ENCODE assay signal across 7 cellular contexts in genomic region chr20:30899370-30900079, GRCh38.
DNase-seq lines count a peak whose midpoint lies in the region; ATAC-seq, FAIRE-seq and TF ChIP-seq lines count a peak whose summit lies in the region.
"Not testable (repeated sequence)": the region's sequence is repeated elsewhere in the genome, so short reads cannot be mapped to it uniquely, and the experiment has no call there.

No MANE protein-coding gene starts in this region.

- peak; percentile 8 for DNase-seq in ACHN
- DNase-seq in GM12865 (ENCODE audit: low read depth): peak; percentile 54
- peak; percentile 10 for DNase-seq in NCI-H146 (lab: John Stamatoyannopoulos, UW)
- DNase-seq in T-helper 17 cell; iPS DF 6.9 (ENCODE audit: low read depth, low spot score); neuronal stem cell (ENCODE audit: low spot score): not testable (repeated sequence)
- peak; percentile 29 for DNase-seq in bronchial epithelial cell (ENCODE audit: low read depth)

- H3K4me3 ChIP-seq in GM12865 (ENCODE audit: low read depth, low read length): peak overlapping the region; percentile 31; the same call in 1 of the 2 replicates
- not testable (repeated sequence) for H3K4me3 ChIP-seq in bronchial epithelial cell (ENCODE audit: low read depth, low read length)
- H3K4me3 ChIP-seq in iPS DF 6.9 (ENCODE audit: low read length): peak overlapping the region; percentile 30; the same call in 1 of the 2 replicates
- peak overlapping the region in 1 of 2 donors; percentile 61 for H3K4me3 ChIP-seq in neuronal stem cell (ENCODE audit: low read length in 2 of 2)

- not testable (repeated sequence) for H2BK12ac ChIP-seq in neuronal stem cell (ENCODE audit: low read length)

- WGBS in iPS DF 6.9 (ENCODE audit: insufficient coverage, insufficient read length): no CpG with 5 or more reads among the region's 41 CpGs
- WGBS in neuronal stem cell (ENCODE audit: extremely low coverage in 2 of 2, insufficient read length in 2 of 2, insufficient replicate concordance in 1 of 2), 2 donors: no CpG with 5 or more reads among the region's 41 CpGs

- H3K4ac ChIP-seq in neuronal stem cell (ENCODE audit: low read length): not testable (repeated sequence)

- not testable (repeated sequence) for H3K27ac Mint-ChIP-seq in T-helper 17 cell

- H3K4me2 ChIP-seq in neuronal stem cell (ENCODE audit: insufficient read depth, low read length, poor library complexity, severe bottlenecking): peak overlapping the region; percentile 40

- peaks cover 15% of the 10 kb centered on the region for H3K27me3 Mint-ChIP-seq in T-helper 17 cell

- not testable (repeated sequence) for H2BK120ac ChIP-seq in neuronal stem cell (ENCODE audit: low read depth, low read length)

- ATAC-seq in T-helper 17 cell: not testable (repeated sequence)

- H2BK15ac ChIP-seq in neuronal stem cell (ENCODE audit: low read length): not testable (repeated sequence)

- H3K9ac ChIP-seq in neuronal stem cell (ENCODE audit: low read depth, low read length, poor library complexity): not testable (repeated sequence)

- H3K4me1 Mint-ChIP-seq in T-helper 17 cell: not testable (repeated sequence)

- H3K36me3 Mint-ChIP-seq in T-helper 17 cell (ENCODE audit: low read depth): not testable (repeated sequence)

- H3K9me3 ChIP-seq in T-helper 17 cell (ENCODE audit: control insufficient read depth, low read length, poor library complexity, severe bottlenecking); iPS DF 6.9 (ENCODE audit: control insufficient read depth, insufficient read depth, low read length); neuronal stem cell (replicated peaks in 1 of 2; ENCODE audit: control insufficient read depth in 2 of 2, insufficient read depth in 1 of 2, low read depth in 1 of 2, low read length in 2 of 2): not testable (repeated sequence)

- not testable (repeated sequence) for H4K91ac ChIP-seq in neuronal stem cell (ENCODE audit: low read depth, low read length, poor library complexity)

- H2AFZ ChIP-seq in neuronal stem cell (ENCODE audit: low read length): not testable (repeated sequence)

- not testable (repeated sequence) for H3K79me1 ChIP-seq in neuronal stem cell (ENCODE audit: low read depth, low read length)

- H3K4me3 Mint-ChIP-seq in T-helper 17 cell: peak overlapping the region; percentile 28

- H2AK5ac ChIP-seq in neuronal stem cell (ENCODE audit: low read depth, low read length): not testable (repeated sequence)

- not testable (repeated sequence) for FAIRE-seq in bronchial epithelial cell (lab: Jason Lieb, UNC)

- not testable (repeated sequence) for H3K4me1 ChIP-seq in iPS DF 6.9 (ENCODE audit: control insufficient read depth, insufficient read depth, low read length); neuronal stem cell (ENCODE audit: control insufficient read depth in 2 of 2, insufficient read depth in 1 of 2, low read depth in 1 of 2, low read length in 2 of 2)

- H3K18ac ChIP-seq in neuronal stem cell (ENCODE audit: low read length): not testable (repeated sequence)

- not testable (repeated sequence) for TF ChIP-seq CTCF in GM12865 (IDR thresholded peaks at IDR 0.05; ENCODE audit: insufficient read depth, low read depth, low read length, missing control alignments); bronchial epithelial cell (IDR thresholded peaks at IDR 0.05; ENCODE audit: insufficient read depth, low read length, severe bottlenecking)

- not testable (repeated sequence) for H3K36me3 ChIP-seq in bronchial epithelial cell (ENCODE audit: control insufficient read depth, insufficient read depth, low read length); iPS DF 6.9 (ENCODE audit: control insufficient read depth, insufficient read depth, low read length); neuronal stem cell (replicated peaks in 1 of 2; ENCODE audit: control insufficient read depth in 2 of 2, insufficient read depth in 2 of 2, low read length in 2 of 2)

- in situ Hi-C loops in ACHN (cut with HindIII; ENCODE audit: low pct_ligation_motif_present, low pct_unique_long_range_greater_than_20kb, low sequenced_read_pairs): not testable (repeated sequence)

- H3K23ac ChIP-seq in neuronal stem cell (ENCODE audit: low read depth, low read length, poor library complexity): not testable (repeated sequence)

- not testable (repeated sequence) for H3K27ac ChIP-seq in iPS DF 6.9 (ENCODE audit: low read length); neuronal stem cell (replicated peaks; ENCODE audit: low read length)

- H4K8ac ChIP-seq in neuronal stem cell (ENCODE audit: low read depth, low read length): not testable (repeated sequence)

- H2BK5ac ChIP-seq in neuronal stem cell (ENCODE audit: low read length): not testable (repeated sequence)

- H3K27me3 ChIP-seq in bronchial epithelial cell (ENCODE audit: control insufficient read depth, insufficient read depth, low read length): not testable (repeated sequence)
- H3K27me3 ChIP-seq in iPS DF 6.9 (ENCODE audit: control insufficient read depth, insufficient read depth, low read length): peaks cover 14% of the 10 kb centered on the region
- H3K27me3 ChIP-seq in neuronal stem cell (ENCODE audit: control insufficient read depth in 3 of 3, insufficient read depth in 3 of 3, low read depth in 1 of 3, low read length in 3 of 3): peaks cover 0 to 22% (median 0%) of the 10 kb centered on the region in 3 experiments

- H3K14ac ChIP-seq in neuronal stem cell (ENCODE audit: low read length): not testable (repeated sequence)
